ENCODE assay signal across 21 cellular contexts in the genomic region with DNA sequence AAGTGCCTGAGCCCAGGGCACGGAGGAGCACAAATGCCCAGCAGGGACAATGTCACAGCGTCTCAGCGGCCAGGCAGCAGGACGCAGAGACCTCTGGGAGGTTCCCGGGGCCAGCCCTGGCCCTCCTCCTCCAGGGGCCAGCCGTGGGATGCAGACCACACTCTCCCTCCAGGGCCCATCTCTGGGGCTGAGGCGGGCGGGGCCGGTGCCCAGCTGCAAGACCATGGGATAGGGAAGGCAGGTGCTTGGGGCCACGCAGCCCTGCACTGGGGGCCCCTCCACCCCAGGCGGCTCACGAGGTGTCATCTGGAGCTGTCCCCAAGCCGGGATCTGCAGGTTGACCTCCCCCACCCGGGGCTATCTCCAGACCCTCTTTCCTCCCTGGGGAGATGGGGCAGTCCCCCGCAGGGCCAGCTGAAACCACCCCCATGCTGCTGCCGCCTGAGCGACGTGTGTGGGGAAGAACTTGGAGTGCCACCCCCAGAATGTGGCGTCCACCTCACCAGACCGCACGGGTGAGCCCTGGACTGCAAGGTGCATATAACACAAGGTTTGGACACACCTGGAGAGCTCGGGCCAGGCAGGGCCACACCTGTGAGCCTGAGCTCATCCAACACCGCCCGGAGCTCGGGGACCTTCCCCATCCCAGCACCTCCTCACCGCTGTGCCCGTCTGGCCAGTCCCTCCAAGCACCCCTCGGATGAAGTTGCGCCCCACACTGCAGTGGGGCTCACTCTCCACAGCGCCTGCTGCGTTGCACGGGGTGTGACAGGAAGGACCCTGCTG. TPM values are rescaled to one million over a fixed set of nuclear protein-coding genes. Genes with fewer than 3 reads are reported as not detected.
DNase-seq lines count a peak whose midpoint lies in the region; ATAC-seq and TF ChIP-seq lines count a peak whose summit lies in the region.
"Had no signal": no experiment of that assay in that cellular context is flagged by ENCODE, and none has a peak within 500 bp of the region (broad histone marks: within the 10 kb centered on the region; RNA-seq: fewer than 3 reads in every experiment).

No MANE protein-coding gene starts in this region.

- DNase-seq in BE2C (peak; percentile 13), NB4 (ENCODE audit: low read depth) (peak; percentile 72), epidermal melanocyte (ENCODE audit: insufficient read length, low spot score) (peak; percentile 14), mucosa of descending colon (peak; percentile 25 to 60 (median 52)), NCI-H2107 treated with DMSO at 0.1 percent for 48 hours (lab: John Stamatoyannopoulos, UW; ENCODE audit: unreplicated experiment) (no peak), Karpas-422 (no peak)
- DNase-seq: activated CD4-positive, alpha-beta T cell treated with anti-CD3 and anti-CD28 coated beads for 36 hours; activated effector memory CD4-positive, alpha-beta T cell treated with anti-CD3 and anti-CD28 coated beads, Interleukin-2, amount 50 U/mL, for 16 hours; CD8-positive, alpha-beta T cell; DMS79; Kasumi-1; mesendoderm; natural killer cell; NCI-H1105 treated with DMSO at 0.1 percent for 48 hours; stimulated activated CD4-positive, alpha-beta T cell treated with anti-CD3 and anti-CD28 coated beads, Interleukin-12 subunit alpha, Interleukin-12 subunit beta, amount 100 ng/mL, for 4 hours had no signal

- ATAC-seq in mucosa of descending colon (peak; percentile 4), HG03469 (IDR thresholded peaks at IDR 0.05; ENCODE audit: unreplicated experiment) (no peak), GM18511 (IDR thresholded peaks at IDR 0.05; ENCODE audit: unreplicated experiment) (no peak)
- ATAC-seq: activated CD4-positive, alpha-beta T cell treated with anti-CD3 and anti-CD28 coated beads for 36 hours; CD8-positive, alpha-beta T cell; heart right ventricle; natural killer cell had no signal

- no peak overlapping the region for H3K9ac ChIP-seq in Karpas-422 (ENCODE audit: low read length)

- H4K20me1 ChIP-seq in Karpas-422 (ENCODE audit: insufficient read depth, low read depth, low read length): no peaks in the 10 kb centered on the region

- H3K4me3 ChIP-seq in BE2C (ENCODE audit: low read depth, low read length): no peak overlapping the region
- no peak overlapping the region for H3K4me3 ChIP-seq in NB4 (ENCODE audit: low read depth, low read length)
- H3K4me3 ChIP-seq in mucosa of descending colon: no peak overlapping the region
- H3K4me3 ChIP-seq in Karpas-422 (ENCODE audit: low read length): no peak overlapping the region
- H3K4me3 ChIP-seq: HAP-1, heart right ventricle, tibial nerve had no signal

- H2AFZ ChIP-seq in Karpas-422 (ENCODE audit: low read length): no peak overlapping the region

- H3K9me3 ChIP-seq in BE2C (no peaks in the 10 kb centered on the region), mucosa of descending colon (no peaks in the 10 kb centered on the region), Karpas-422 (ENCODE audit: low read length) (no peaks in the 10 kb centered on the region)
- H3K9me3 ChIP-seq: HAP-1, heart right ventricle, tibial nerve had no signal

- H3K9me2 ChIP-seq in Karpas-422 (replicated peaks; ENCODE audit: insufficient read depth, low read length): no peaks in the 10 kb centered on the region

- H3K4me1 ChIP-seq in BE2C: no peaks in the 10 kb centered on the region
- H3K4me1 ChIP-seq in mucosa of descending colon (ENCODE audit: low read depth): peaks cover 6% of the 10 kb centered on the region
- H3K4me1 ChIP-seq in Karpas-422 (ENCODE audit: low read length): peaks cover 14% of the 10 kb centered on the region
- H3K4me1 ChIP-seq: HAP-1 had no signal

- H3K27me3 ChIP-seq in BE2C (peaks cover 41% of the 10 kb centered on the region), Karpas-422 (ENCODE audit: low read length) (no peaks in the 10 kb centered on the region)

- no peak overlapping the region for H3K4me2 ChIP-seq in Karpas-422 (ENCODE audit: low read depth, low read length, poor library complexity, severe bottlenecking)

- no peak overlapping the region for H3K27ac ChIP-seq in Karpas-422 (ENCODE audit: low read length)
- H3K27ac ChIP-seq: heart right ventricle, tibial nerve had no signal

- H3K79me2 ChIP-seq in Karpas-422 (ENCODE audit: low read length): no peaks in the 10 kb centered on the region

- TF ChIP-seq POLR2A in NB4 (IDR thresholded peaks at IDR 0.05; ENCODE audit: extremely low read depth, insufficient read length): no peak

- intact Hi-C loops in mucosa of descending colon (cut with DNase I, micrococcal nuclease): no loop called here

- TF ChIP-seq CTCF in BE2C (IDR thresholded peaks at IDR 0.05; ENCODE audit: low read depth, low read length): no peak
- TF ChIP-seq CTCF in NB4 (IDR thresholded peaks at IDR 0.05; ENCODE audit: low read depth, low read length): no peak
- no peak for TF ChIP-seq CTCF in mucosa of descending colon (IDR thresholded peaks at IDR 0.05)

- H3K36me3 ChIP-seq in BE2C (no peaks in the 10 kb centered on the region), mucosa of descending colon (ENCODE audit: low read depth) (no peaks in the 10 kb centered on the region), Karpas-422 (ENCODE audit: insufficient read depth, low read length) (no peaks in the 10 kb centered on the region)
- H3K36me3 ChIP-seq: HAP-1, heart right ventricle, tibial nerve had no signal

RNA-seq across cellular contexts. Expression of a gene that starts 4.1 kb away (rescaled TPM):
- polyA plus RNA-seq in BE2C (2012; ENCODE audit: insufficient read depth, insufficient read length, low read depth): not detected
- 1 to 10 TPM in 2 of 3 donors, under 1 TPM in 1; 0.32 to 4.4 (median 1.8) TPM for total RNA-seq in mucosa of descending colon
- 0.18 TPM in 1 of 2 replicates, not detected in the other for total RNA-seq in Karpas-422 (2014; rRNA removed; shearing (Covaris generic); ENCODE audit: low replicate concordance)
- total RNA-seq: activated CD4-positive, alpha-beta T cell treated with anti-CD3 and anti-CD28 coated beads for 36 hours; CD8-positive, alpha-beta T cell; pulmonary artery endothelial cell; tibial nerve had no signal

RNA-seq across cellular contexts. Expression of a gene that starts 36.8 kb away (rescaled TPM):
- polyA plus RNA-seq in BE2C (2012; ENCODE audit: insufficient read depth, insufficient read length, low read depth): not detected
- 1 to 10 TPM; 1.6 to 2.2 (median 2.2) TPM for total RNA-seq in mucosa of descending colon
- 0.30 and 0.90 TPM in 2 replicates for total RNA-seq in Karpas-422 (2014; rRNA removed; shearing (Covaris generic); ENCODE audit: low replicate concordance)
- total RNA-seq: pulmonary artery endothelial cell had no signal

RNA-seq across cellular contexts. Expression of a gene that starts 44.3 kb away (rescaled TPM):
- 0.96 TPM for polyA plus RNA-seq in BE2C (2012; ENCODE audit: insufficient read depth, insufficient read length, low read depth)
- total RNA-seq in mucosa of descending colon: 1 to 10 TPM in 1 of 3 donors, under 1 TPM in 2; 0.69 to 1.2 (median 0.80) TPM
- total RNA-seq in Karpas-422 (2014; rRNA removed; shearing (Covaris generic); ENCODE audit: low replicate concordance): not detected in 2 replicates

RNA-seq across cellular contexts. Expression of a gene that starts 53.7 kb away (rescaled TPM):
- polyA plus RNA-seq in BE2C (2012; ENCODE audit: insufficient read depth, insufficient read length, low read depth): 32.0 TPM
- 10 to 100 TPM; 18.4 to 25.3 (median 24.0) TPM for total RNA-seq in mucosa of descending colon
- total RNA-seq in Karpas-422 (2014; rRNA removed; shearing (Covaris generic); ENCODE audit: low replicate concordance): 10.2 and 10.4 TPM in 2 replicates

Comparison
In these comparisons a context has a peak if more than half of its experiments do, and no peak if none do; other contexts are left out.
1. DNase-seq: peak in BE2C (single experiment), NB4 (single experiment), epidermal melanocyte (single experiment) and mucosa of descending colon (3 of 3); none in NCI-H2107 treated with DMSO at 0.1 percent for 48 hours (single experiment) and Karpas-422 (single experiment).